In genomic region chr7:5397657-5398237, GRCh38 we compare ENCODE assay signal across 8 cellular contexts. TPM values are rescaled to one million over a fixed set of nuclear protein-coding genes. Genes with fewer than 3 reads are reported as not detected.
A peak's percentile ranks its signal among the peaks of the same experiment; 100 is the strongest.
DNase-seq lines count a peak whose midpoint lies in the region; ATAC-seq and TF ChIP-seq lines count a peak whose summit lies in the region.

No MANE protein-coding gene starts in this region.

- POLR2A ChIA-PET in Panc1 (lab: Charles Lee): interaction anchor here (0.6 to 1.7 kb wide), 2 partner anchors 14 to 41 kb away, joined by 5 to 12 read pairs; no protein-coding TSS in a partner anchor

- no peak for TF ChIP-seq POLR2A in gastroesophageal sphincter (IDR thresholded peaks at IDR 0.05)

- TF ChIP-seq EP300 in gastroesophageal sphincter (IDR thresholded peaks at IDR 0.05): no peak

- ATAC-seq in activated CD8-positive, alpha-beta memory T cell treated with anti-CD3 and anti-CD28 coated beads, Interleukin-2, amount 10 ng/mL, durations not matched to agents 7 days and 5 days: no peak
- ATAC-seq in Panc1: peak; percentile 27
- no peak for ATAC-seq in gastroesophageal sphincter
- no peak for ATAC-seq in GM18517 (IDR thresholded peaks at IDR 0.05; ENCODE audit: unreplicated experiment)
- ATAC-seq in HG02678 (IDR thresholded peaks at IDR 0.05; ENCODE audit: unreplicated experiment): no peak

- CTCF ChIA-PET in activated CD8-positive, alpha-beta memory T cell treated with anti-CD3 and anti-CD28 coated beads, Interleukin-2, amount 10 ng/mL, durations not matched to agents 7 days and 5 days (lab: Charles Lee): interaction anchor here (1.0 to 5.6 kb wide), 13 partner anchors 8 to 381 kb away, joined by 3 to 30 read pairs (median 6); partner anchors contain the start of gene TNRC18
- CTCF ChIA-PET in Panc1 (lab: Charles Lee): interaction anchor here (0.7 to 1.8 kb wide), 3 partner anchors 32 to 158 kb away, joined by 3 to 9 read pairs (median 4); no protein-coding TSS in a partner anchor

- H3K27me3 ChIP-seq in Panc1 (ENCODE audit: control insufficient read depth, insufficient read depth, low read length) (no peaks in the 10 kb centered on the region), gastroesophageal sphincter (no peaks in the 10 kb centered on the region)

- DNase-seq in activated CD8-positive, alpha-beta memory T cell treated with anti-CD3 and anti-CD28 coated beads, Interleukin-2, amount 10 ng/mL, durations not matched to agents 7 days and 5 days: no peak
- no peak for DNase-seq in activated CD8-positive, alpha-beta memory T cell treated with anti-CD3 and anti-CD28 coated beads for 24 hours
- no peak for DNase-seq in Panc1 (ENCODE audit: low read depth, low spot score)
- no peak for DNase-seq in NCI-H1092 (lab: John Stamatoyannopoulos, UW)

- no TSS peak for BruUV-seq in Panc1 (replicated peaks; lab: Mats Ljungman, UMichigan)

- H3K36me3 Mint-ChIP-seq in activated CD8-positive, alpha-beta memory T cell treated with anti-CD3 and anti-CD28 coated beads, Interleukin-2, amount 10 ng/mL, durations not matched to agents 7 days and 5 days: peaks cover 10% of the 10 kb centered on the region

- in situ Hi-C loops in Panc1 (cut with HindIII; ENCODE audit: low pct_unique_long_range_greater_than_20kb, low sequenced_read_pairs): no loop called here

- no peaks in the 10 kb centered on the region for H3K27me3 Mint-ChIP-seq in activated CD8-positive, alpha-beta memory T cell treated with anti-CD3 and anti-CD28 coated beads, Interleukin-2, amount 10 ng/mL, durations not matched to agents 7 days and 5 days

- intact Hi-C loops in Panc1 (cut with micrococcal nuclease; ENCODE audit: unreplicated experiment): no loop called here

- H3K27ac Mint-ChIP-seq in activated CD8-positive, alpha-beta memory T cell treated with anti-CD3 and anti-CD28 coated beads, Interleukin-2, amount 10 ng/mL, durations not matched to agents 7 days and 5 days: peak overlapping the region; percentile 97

- peaks cover 36% of the 10 kb centered on the region for H3K4me1 Mint-ChIP-seq in activated CD8-positive, alpha-beta memory T cell treated with anti-CD3 and anti-CD28 coated beads, Interleukin-2, amount 10 ng/mL, durations not matched to agents 7 days and 5 days

- H3K9me3 Mint-ChIP-seq in activated CD8-positive, alpha-beta memory T cell treated with anti-CD3 and anti-CD28 coated beads, Interleukin-2, amount 10 ng/mL, durations not matched to agents 7 days and 5 days (ENCODE audit: low read depth): no peaks in the 10 kb centered on the region

- no peaks in the 10 kb centered on the region for H3K9me3 ChIP-seq in Panc1 (ENCODE audit: control insufficient read depth, insufficient read depth, low read depth, low read length)
- no peaks in the 10 kb centered on the region for H3K9me3 ChIP-seq in gastroesophageal sphincter

- H3K27ac ChIP-seq in Panc1 (ENCODE audit: low read length) (peak overlapping the region; percentile 94), gastroesophageal sphincter (peak overlapping the region in 3 of 4 donors; percentile 82 to 88 (median 85)), temporal lobe (ENCODE audit: low read depth, low read length) (peak overlapping the region; percentile 56)

- no peak for TF ChIP-seq CTCF in Panc1 (IDR thresholded peaks at IDR 0.05)
- no peak for TF ChIP-seq CTCF in gastroesophageal sphincter (IDR thresholded peaks at IDR 0.05)

- H3K4me3 ChIP-seq in Panc1 (ENCODE audit: low read depth in 2 of 2, low read length in 2 of 2) (peak overlapping the region; percentile 47 to 63), gastroesophageal sphincter (peak overlapping the region in 1 of 2 donors; percentile 46)

- H3K4me3 Mint-ChIP-seq in activated CD8-positive, alpha-beta memory T cell treated with anti-CD3 and anti-CD28 coated beads, Interleukin-2, amount 10 ng/mL, durations not matched to agents 7 days and 5 days: peak overlapping the region; percentile 79

- H3K4me1 ChIP-seq in Panc1 (ENCODE audit: control insufficient read depth, insufficient read depth, low read length) (peaks cover 29% of the 10 kb centered on the region), gastroesophageal sphincter (peaks cover 0 to 97% (median 27%) of the 10 kb centered on the region in 3 donors)

- 49 to 56% methylated on average over 10 of the region's 14 CpGs for WGBS in gastroesophageal sphincter (ENCODE audit: low coverage in 1 of 2), 2 donors

- H3K36me3 ChIP-seq in Panc1 (ENCODE audit: control insufficient read depth, insufficient read depth, low read length) (no peaks in the 10 kb centered on the region), gastroesophageal sphincter (peaks cover 0 to 39% of the 10 kb centered on the region in 2 donors)

RNA-seq across cellular contexts. Expression of gene TNRC18, which starts 25.9 kb away (rescaled TPM):
- total RNA-seq in activated CD8-positive, alpha-beta memory T cell treated with anti-CD3 and anti-CD28 coated beads, Interleukin-2, amount 10 ng/mL, durations not matched to agents 7 days and 5 days: 10 to 100 TPM; 64.0 to 65.7 TPM
- total RNA-seq in Panc1 (2021; ENCODE audit: unreplicated experiment): 148 TPM
- 171 TPM for polyA plus RNA-seq in Panc1 (2012; ENCODE audit: insufficient read length)
- total RNA-seq in gastroesophageal sphincter: 100 to 1,000 TPM in 3 of 4 donors, 10 to 100 TPM in 1; 87.6 to 218 (median 124) TPM
- 97.6 TPM for total RNA-seq in temporal lobe
